24 cellular contexts compared by ENCODE assay signal in the genomic region with DNA sequence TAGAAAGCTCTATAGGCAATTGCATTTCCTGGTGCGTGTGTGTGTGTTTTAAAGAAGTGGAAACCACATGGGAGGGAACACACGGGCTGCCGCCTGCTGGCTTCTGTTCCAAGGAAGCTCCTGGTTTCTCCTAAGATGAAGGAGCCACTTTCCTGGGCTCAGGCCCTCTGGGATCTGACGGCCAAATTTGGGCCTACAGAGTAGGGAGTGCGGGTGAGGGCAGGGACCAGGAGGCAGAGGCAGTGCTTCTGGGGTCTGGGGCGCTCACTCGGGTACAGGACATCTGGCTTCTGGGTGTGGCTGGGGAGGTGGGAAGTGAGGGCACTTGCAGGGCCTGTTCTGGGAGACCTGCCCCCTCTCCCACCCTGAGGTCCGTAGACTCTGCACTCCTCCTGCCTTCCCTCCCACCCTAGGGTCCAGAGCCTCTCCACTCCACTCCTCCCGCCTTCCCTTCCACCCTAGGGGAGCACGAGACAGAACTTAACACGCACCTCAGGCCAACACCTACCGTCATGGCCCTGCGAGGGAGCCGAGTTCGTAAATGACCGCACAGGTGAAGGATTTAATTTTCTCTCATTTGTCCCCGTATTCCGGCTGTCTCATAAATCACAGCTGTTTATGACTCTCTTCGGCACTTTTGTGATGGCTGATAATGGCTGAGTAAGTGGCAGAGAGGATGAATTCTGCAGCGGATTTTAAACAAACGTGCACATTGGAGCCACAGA.
DNase-seq lines count a peak whose midpoint lies in the region; ATAC-seq and TF ChIP-seq lines count a peak whose summit lies in the region.
"Had no signal": no experiment of that assay in that cellular context is flagged by ENCODE, and none has a peak within 500 bp of the region (broad histone marks: within the 10 kb centered on the region; RNA-seq: fewer than 3 reads in every experiment).

No MANE protein-coding gene starts in this region.

- H3K4me3 Mint-ChIP-seq in glutamatergic neuron (ENCODE audit: unreplicated experiment) = no peak overlapping the region
- no peak overlapping the region for H3K4me3 Mint-ChIP-seq in activated T-helper 17 cell treated with anti-CD3 and anti-CD28 coated beads, Interleukin-2, amount 50 U/mL, for 72 hours
- H3K4me3 Mint-ChIP-seq: CD8-positive, alpha-beta memory T cell; natural killer cell treated with Interleukin-12 subunit alpha and Interleukin-12 subunit beta and Interleukin-15 and Interleukin-18, amount 100 ng/mL, for 72 hours had no signal

- H3K4me3 ChIP-seq in right cardiac atrium (ENCODE audit: low read length) = no peak overlapping the region
- H3K4me3 ChIP-seq in upper lobe of right lung = no peak overlapping the region

- peak in 2 of 3 donors; percentile 18 to 27 for DNase-seq in right cardiac atrium
- DNase-seq in Right ventricle myocardium superior = no peak
- peak; percentile 67 for DNase-seq in NCI-H748 (lab: John Stamatoyannopoulos, UW; ENCODE audit: unreplicated experiment)
- peak; percentile 21 for DNase-seq in glutamatergic neuron
- peak; percentile 43 for DNase-seq in upper lobe of right lung
- DNase-seq: activated gamma-delta T cell treated with Interleukin-2 at 50 U/mL for 16 hours; amniotic stem cell; DMS79 treated with DMSO at 0.1 percent for 48 hours; erythroblast; KG1; kidney glomerular epithelial cell; mesendoderm; NCI-H1694 treated with DMSO at 0.1 percent for 48 hours; NCI-H446; stimulated activated CD4-positive, alpha-beta T cell treated with anti-CD3 and anti-CD28 coated beads, Interleukin-2, amount 100 ng/mL, for 24 hours; stimulated activated naive CD4-positive, alpha-beta T cell treated with Interleukin-2 at 50 U/mL for 16 hours; T1000; trophoblast cell had no signal

- peaks cover 2% of the 10 kb centered on the region for H3K36me3 Mint-ChIP-seq in glutamatergic neuron (ENCODE audit: unreplicated experiment)
- no peaks in the 10 kb centered on the region for H3K36me3 Mint-ChIP-seq in activated T-helper 17 cell treated with anti-CD3 and anti-CD28 coated beads, Interleukin-2, amount 50 U/mL, for 72 hours (ENCODE audit: low read depth)
- H3K36me3 Mint-ChIP-seq: CD8-positive, alpha-beta memory T cell; natural killer cell treated with Interleukin-12 subunit alpha and Interleukin-12 subunit beta and Interleukin-15 and Interleukin-18, amount 100 ng/mL, for 72 hours had no signal

- peaks cover 13% of the 10 kb centered on the region for H3K4me1 Mint-ChIP-seq in glutamatergic neuron (ENCODE audit: low read depth, unreplicated experiment)
- no peaks in the 10 kb centered on the region for H3K4me1 Mint-ChIP-seq in activated T-helper 17 cell treated with anti-CD3 and anti-CD28 coated beads, Interleukin-2, amount 50 U/mL, for 72 hours

- H3K36me3 ChIP-seq in upper lobe of right lung = no peaks in the 10 kb centered on the region

- peaks cover 11% of the 10 kb centered on the region for H3K27me3 Mint-ChIP-seq in glutamatergic neuron (ENCODE audit: unreplicated experiment)
- H3K27me3 Mint-ChIP-seq in activated T-helper 17 cell treated with anti-CD3 and anti-CD28 coated beads, Interleukin-2, amount 50 U/mL, for 72 hours = peaks cover 3% of the 10 kb centered on the region

- peaks cover 6% of the 10 kb centered on the region for H3K9me3 Mint-ChIP-seq in glutamatergic neuron (ENCODE audit: unreplicated experiment)
- H3K9me3 Mint-ChIP-seq in activated T-helper 17 cell treated with anti-CD3 and anti-CD28 coated beads, Interleukin-2, amount 50 U/mL, for 72 hours = no peaks in the 10 kb centered on the region
- H3K9me3 Mint-ChIP-seq: natural killer cell treated with Interleukin-12 subunit alpha and Interleukin-12 subunit beta and Interleukin-15 and Interleukin-18, amount 100 ng/mL, for 72 hours had no signal

- H3K9me3 ChIP-seq in right cardiac atrium (ENCODE audit: control insufficient read depth, low read length) (no peaks in the 10 kb centered on the region), upper lobe of right lung (no peaks in the 10 kb centered on the region)

- intact Hi-C loops in right cardiac atrium (cut with DNase I) (no loop called here), Right ventricle myocardium superior (cut with DNase I) (no loop called here), upper lobe of right lung (cut with DNase I) (no loop called here)

- H3K27ac ChIP-seq in right cardiac atrium (ENCODE audit: low read length) (no peak overlapping the region), upper lobe of right lung (no peak overlapping the region)

- no peak overlapping the region for H3K27ac Mint-ChIP-seq in glutamatergic neuron (ENCODE audit: unreplicated experiment)
- no peak overlapping the region for H3K27ac Mint-ChIP-seq in activated T-helper 17 cell treated with anti-CD3 and anti-CD28 coated beads, Interleukin-2, amount 50 U/mL, for 72 hours
- H3K27ac Mint-ChIP-seq: CD8-positive, alpha-beta memory T cell; natural killer cell treated with Interleukin-12 subunit alpha and Interleukin-12 subunit beta and Interleukin-15 and Interleukin-18, amount 100 ng/mL, for 72 hours had no signal

- H3K27me3 ChIP-seq in right cardiac atrium (ENCODE audit: control insufficient read depth, insufficient read depth) = no peaks in the 10 kb centered on the region
- no peaks in the 10 kb centered on the region for H3K27me3 ChIP-seq in upper lobe of right lung

- no peaks in the 10 kb centered on the region for H3K4me1 ChIP-seq in right cardiac atrium (ENCODE audit: control insufficient read depth, insufficient read depth, low read length)
- H3K4me1 ChIP-seq in upper lobe of right lung = no peaks in the 10 kb centered on the region

- 86% methylated on average over 21 of the region's 21 CpGs for WGBS in right cardiac atrium

- TF ChIP-seq CTCF in glutamatergic neuron (IDR thresholded peaks at IDR 0.05; ENCODE audit: partially characterized antibody, unreplicated experiment) (no peak), upper lobe of right lung (IDR thresholded peaks at IDR 0.05) (no peak)

- ATAC-seq in right cardiac atrium (no peak), Right ventricle myocardium superior (ENCODE audit: poor library complexity) (no peak), upper lobe of right lung (no peak), HG03520 (IDR thresholded peaks at IDR 0.05; ENCODE audit: unreplicated experiment) (no peak)
- no peak for ATAC-seq in activated T-helper 17 cell treated with anti-CD3 and anti-CD28 coated beads, Interleukin-2, amount 50 U/mL, for 72 hours (replicated peaks)
- ATAC-seq: activated CD4-positive, CD25-positive, alpha-beta regulatory T cell treated with anti-CD3 and anti-CD28 coated beads, Interleukin-2, amount 50 U/mL, for 24 hours; HCT116; natural killer cell treated with Interleukin-12 subunit alpha and Interleukin-12 subunit beta and Interleukin-15 and Interleukin-18, amount 100 ng/mL, for 72 hours had no signal
